Comparison of ENCODE assay signal across 15 cellular contexts in the genomic region with DNA sequence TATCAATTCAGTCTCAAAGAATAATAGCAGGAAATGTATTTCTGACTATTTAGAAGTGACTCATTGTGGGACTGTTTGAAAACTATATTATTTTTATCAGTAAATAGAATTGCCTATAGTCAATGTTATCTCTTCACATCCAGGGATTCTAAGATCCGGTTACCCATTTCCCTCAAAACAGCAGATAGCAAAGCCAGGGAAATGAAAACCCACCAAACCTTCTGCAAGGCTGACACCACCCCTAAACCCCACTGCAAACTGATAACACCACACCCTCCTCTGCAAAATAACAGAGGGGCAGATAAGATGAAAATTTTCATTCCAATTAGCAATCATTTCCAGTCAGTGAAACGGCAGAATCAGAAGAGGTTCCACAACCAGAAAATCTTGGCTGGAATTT.
"Had no signal": no experiment of that assay in that cellular context is flagged by ENCODE, and none has a peak within 500 bp of the region (broad histone marks: within the 10 kb centered on the region; RNA-seq: fewer than 3 reads in every experiment).

No MANE protein-coding gene starts in this region.

- H3K4me3 ChIP-seq: dorsolateral prefrontal cortex, gastrocnemius medialis, left lung, SK-N-MC, transverse colon had no signal

- DNase-seq: activated CD4-positive, alpha-beta T cell treated with anti-CD3 and anti-CD28 coated beads for 1 hour; activated gamma-delta T cell; amniotic stem cell; dorsolateral prefrontal cortex; gastrocnemius medialis; head of caudate nucleus; left lung; natural killer cell; T1000; transverse colon; WERI-Rb-1 had no signal

- H3K9me3 Mint-ChIP-seq: activated naive CD4-positive, alpha-beta T cell treated with anti-CD3 and anti-CD28 coated beads, Interleukin-2, amount 50 U/mL, for 72 hours; natural killer cell had no signal

- H3K27me3 ChIP-seq: dorsolateral prefrontal cortex, gastrocnemius medialis, left lung, transverse colon had no signal

- H3K27ac Mint-ChIP-seq: activated naive CD4-positive, alpha-beta T cell treated with anti-CD3 and anti-CD28 coated beads, Interleukin-2, amount 50 U/mL, for 72 hours; memory B cell; natural killer cell; stimulated activated naive CD8-positive, alpha-beta T cell treated with anti-CD3 and anti-CD28 coated beads, Interleukin-15, Interleukin-2, amounts not matched to agents 100 ng/mL and 50 ng/mL, for 24 hours had no signal

- H3K36me3 Mint-ChIP-seq: natural killer cell had no signal

- H3K4me3 Mint-ChIP-seq: memory B cell; natural killer cell; stimulated activated naive CD8-positive, alpha-beta T cell treated with anti-CD3 and anti-CD28 coated beads, Interleukin-15, Interleukin-2, amounts not matched to agents 100 ng/mL and 50 ng/mL, for 24 hours had no signal

- H3K36me3 ChIP-seq: gastrocnemius medialis, left lung, transverse colon, WERI-Rb-1 had no signal

- H3K27me3 Mint-ChIP-seq: memory B cell; stimulated activated naive CD8-positive, alpha-beta T cell treated with anti-CD3 and anti-CD28 coated beads, Interleukin-15, Interleukin-2, amounts not matched to agents 100 ng/mL and 50 ng/mL, for 24 hours had no signal

- H3K9me3 ChIP-seq: gastrocnemius medialis, left lung, transverse colon had no signal

- H3K27ac ChIP-seq: dorsolateral prefrontal cortex, gastrocnemius medialis, SK-N-MC, transverse colon, WERI-Rb-1 had no signal

- ATAC-seq: activated naive CD4-positive, alpha-beta T cell treated with anti-CD3 and anti-CD28 coated beads, Interleukin-2, amount 50 U/mL, for 72 hours; gastrocnemius medialis; left lung; natural killer cell had no signal

- H3K4me1 Mint-ChIP-seq: memory B cell had no signal
